Comparison of ENCODE assay signal across 11 cellular contexts in genomic region chr3:171309906-171310359, GRCh38.
DNase-seq lines count a peak whose midpoint lies in the region; ATAC-seq, FAIRE-seq and TF ChIP-seq lines count a peak whose summit lies in the region.
"Had no signal": no experiment of that assay in that cellular context is flagged by ENCODE, and none has a peak within 500 bp of the region (broad histone marks: within the 10 kb centered on the region; RNA-seq: fewer than 3 reads in every experiment).

No MANE protein-coding gene starts in this region.

- no peak for DNase-seq in CD4-positive, alpha-beta memory T cell
- DNase-seq in H54 (ENCODE audit: insufficient read length, low spot score) (no peak), SW480 (ENCODE audit: low spot score) (peak; percentile 40), immature natural killer cell (no peak), pons (ENCODE audit: low spot score) (no peak), NCI-H345 treated with DMSO at 0.1 percent for 48 hours (lab: John Stamatoyannopoulos, UW; ENCODE audit: unreplicated experiment) (no peak)
- DNase-seq in effector CD8-positive, alpha-beta T cell (lab: John Stamatoyannopoulos, UW), result no peak
- DNase-seq: dorsolateral prefrontal cortex; stimulated activated CD4-positive, alpha-beta T cell treated with anti-CD3 and anti-CD28 coated beads, Interleukin-4, amount 100 ng/mL, for 1 hour had no signal

- intact Hi-C loops in CD4-positive, alpha-beta memory T cell (cut with micrococcal nuclease), result loop anchor here (5.0 kb wide), 1 partner anchor 43 kb away; no protein-coding TSS in a partner anchor

- peaks cover 48 to 86% (median 70%) of the 10 kb centered on the region in 4 donors for H3K4me1 Mint-ChIP-seq in CD4-positive, alpha-beta memory T cell
- H3K4me1 Mint-ChIP-seq in immature natural killer cell, result peaks cover 85 to 100% of the 10 kb centered on the region in 2 donors

- peaks cover 0 to 3% (median 0%) of the 10 kb centered on the region in 8 donors for H3K9me3 Mint-ChIP-seq in CD4-positive, alpha-beta memory T cell
- no peaks in the 10 kb centered on the region for H3K9me3 Mint-ChIP-seq in immature natural killer cell

- H3K4me3 ChIP-seq in CD4-positive, alpha-beta memory T cell (ENCODE audit: low read length in 2 of 2), result no peak overlapping the region
- H3K4me3 ChIP-seq: dorsolateral prefrontal cortex, lung had no signal

- H3K4me3 Mint-ChIP-seq in CD4-positive, alpha-beta memory T cell, result peak overlapping the region in 1 of 8 donors; percentile 13
- peak overlapping the region in 3 of 5 donors; percentile 19 to 30 (median 30) for H3K4me3 Mint-ChIP-seq in immature natural killer cell

- H3K36me3 Mint-ChIP-seq in CD4-positive, alpha-beta memory T cell, result peaks cover 2 to 8% of the 10 kb centered on the region in 2 donors
- no peaks in the 10 kb centered on the region for H3K36me3 Mint-ChIP-seq in immature natural killer cell

- H3K27ac Mint-ChIP-seq in CD4-positive, alpha-beta memory T cell, result peak overlapping the region in 6 of 7 donors; percentile 5 to 74 (median 39)
- H3K27ac Mint-ChIP-seq in immature natural killer cell, result peak overlapping the region in 4 of 6 donors; percentile 5 to 57 (median 28)

- POLR2A ChIA-PET in CD4-positive, alpha-beta memory T cell (lab: Charles Lee; ENCODE audit: partially characterized antibody), result interaction anchor here (1.1 to 2.6 kb wide), 3 partner anchors 19 to 256 kb away, joined by 3 to 6 read pairs (median 3); no protein-coding TSS in a partner anchor

- H3K27me3 Mint-ChIP-seq in CD4-positive, alpha-beta memory T cell, result no peaks in the 10 kb centered on the region
- peaks cover 0 to 9% (median 0%) of the 10 kb centered on the region in 3 donors for H3K27me3 Mint-ChIP-seq in immature natural killer cell (ENCODE audit: low read depth in 3 of 3)

- no peaks in the 10 kb centered on the region for H3K9me3 ChIP-seq in CD4-positive, alpha-beta memory T cell (ENCODE audit: control insufficient read depth in 1 of 2, low read length in 2 of 2)

- FAIRE-seq in H54 (lab: Jason Lieb, UNC), result peak; percentile 74

- CTCF ChIA-PET in CD4-positive, alpha-beta memory T cell (lab: Charles Lee; ENCODE audit: partially characterized antibody), result interaction anchor here (1.2 to 2.7 kb wide), 4 partner anchors 8 to 19 kb away, joined by 3 to 9 read pairs (median 4); no protein-coding TSS in a partner anchor

- no peak overlapping the region for H3K27ac ChIP-seq in CD4-positive, alpha-beta memory T cell (ENCODE audit: low read depth, low read length)

- peaks cover 28% of the 10 kb centered on the region for H3K4me1 ChIP-seq in CD4-positive, alpha-beta memory T cell (ENCODE audit: insufficient read depth, low read length)

- ATAC-seq in HG03457 (IDR thresholded peaks at IDR 0.05; ENCODE audit: unreplicated experiment), result no peak

- no peaks in the 10 kb centered on the region for H3K27me3 ChIP-seq in CD4-positive, alpha-beta memory T cell (ENCODE audit: insufficient read depth, low read length)
- H3K27me3 ChIP-seq: dorsolateral prefrontal cortex had no signal

- H3K36me3 ChIP-seq in CD4-positive, alpha-beta memory T cell (ENCODE audit: insufficient read depth, low read length), result no peaks in the 10 kb centered on the region

- TF ChIP-seq POLR2A in H54 (IDR thresholded peaks at IDR 0.05; ENCODE audit: low read depth, low read length), result no peak
